2 cellular contexts compared by ENCODE assay signal in the genomic region with DNA sequence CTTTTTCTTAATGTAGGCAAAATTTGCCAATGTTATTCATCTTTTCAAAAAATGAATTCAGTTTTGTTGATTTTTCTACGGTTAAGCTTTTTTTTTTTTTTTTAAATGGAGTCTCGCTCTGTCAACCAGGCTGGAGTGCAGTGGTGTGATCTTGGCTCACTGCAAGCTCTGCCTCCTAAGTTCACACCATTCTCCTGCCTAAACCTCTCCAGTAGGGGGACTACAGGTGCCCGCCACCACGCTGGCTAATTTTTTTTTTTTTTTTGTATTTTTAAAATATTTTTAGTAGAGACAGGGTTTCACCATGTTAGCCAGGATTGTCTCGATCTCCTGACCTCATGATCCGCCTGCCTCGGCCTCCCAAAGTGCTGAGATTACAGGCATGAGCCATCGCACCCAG. TPM values are rescaled to one million over a fixed set of nuclear protein-coding genes. Genes with fewer than 3 reads are reported as not detected.
"Had no signal": no experiment of that assay in that cellular context is flagged by ENCODE, and none has a peak within 500 bp of the region (broad histone marks: within the 10 kb centered on the region; RNA-seq: fewer than 3 reads in every experiment).

No MANE protein-coding gene starts in this region.

RNA-seq across cellular contexts. Expression of a gene that starts 52.0 kb away (rescaled TPM):
- total RNA-seq: H7, H9 had no signal
